ENCODE assay signal across 8 cellular contexts in genomic region chr2:157996799-157997198, GRCh38.
"Had no signal": no experiment of that assay in that cellular context is flagged by ENCODE, and none has a peak within 500 bp of the region (broad histone marks: within the 10 kb centered on the region; RNA-seq: fewer than 3 reads in every experiment).

No MANE protein-coding gene starts in this region.

- H3K4me3 ChIP-seq: GM12878 had no signal

- DNase-seq: GDM1, GF-D8 had no signal

- FAIRE-seq: G401.6, GM12878, GM12891, GM12892, GM18507, GM19239 had no signal

- ATAC-seq: GM12878 had no signal
